24 cellular contexts compared by ENCODE assay signal in the genomic region with DNA sequence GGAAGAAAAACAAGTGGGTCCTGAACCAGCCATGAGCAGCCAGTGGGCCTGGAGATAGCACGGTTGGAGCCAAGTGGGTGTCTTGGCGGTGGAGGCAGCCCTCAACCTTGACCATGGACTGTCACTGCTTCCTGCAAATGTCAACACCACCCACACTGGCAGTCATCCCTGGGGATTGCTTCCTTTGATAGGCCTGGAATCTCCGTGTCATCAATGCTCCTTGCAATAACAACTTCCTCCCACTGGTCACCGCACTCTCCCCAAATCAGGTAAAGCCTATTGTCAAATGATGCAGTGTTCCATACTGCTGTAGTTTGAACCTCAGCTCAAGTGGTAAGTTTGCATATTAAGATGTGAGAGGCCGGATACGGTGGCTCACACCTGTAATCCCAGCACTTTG.
DNase-seq lines count a peak whose midpoint lies in the region; ATAC-seq, FAIRE-seq and TF ChIP-seq lines count a peak whose summit lies in the region.
"Had no signal": no experiment of that assay in that cellular context is flagged by ENCODE, and none has a peak within 500 bp of the region (broad histone marks: within the 10 kb centered on the region; RNA-seq: fewer than 3 reads in every experiment).

No MANE protein-coding gene starts in this region.

- H3K9ac ChIP-seq in H1 (replicated peaks in 1 of 4; ENCODE audit: extremely low read depth in 1 of 4, low read depth in 3 of 4, low read length in 3 of 4): no peak overlapping the region
- H3K9ac ChIP-seq: BLaER1 treated with 17β-estradiol and CSF1 and Interleukin-3, amounts not matched to agents 10 nM and 100 nM had no signal

- intact Hi-C loops in aorta (cut with DNase I): no loop called here

- H2AK5ac ChIP-seq in H1 (ENCODE audit: low read depth, low read length): no peak overlapping the region

- H3K27ac ChIP-seq in H1 (ENCODE audit: low read depth, low read length) (no peak overlapping the region), osteoblast (ENCODE audit: low read depth, low read length) (no peak overlapping the region), aorta (ENCODE audit: low read depth in 1 of 2, low read length in 2 of 2) (no peak overlapping the region)
- H3K27ac ChIP-seq: BLaER1 treated with 17β-estradiol and CSF1 and Interleukin-3, amounts not matched to agents 10 nM and 100 nM; PC-9; SK-N-MC had no signal

- CTCF ChIA-PET in H1 (lab: Charles Lee; ENCODE audit: partially characterized antibody): interaction anchor here (0.9 to 4.7 kb wide), 9 partner anchors 9 to 241 kb away, joined by 3 to 29 read pairs (median 3); no protein-coding TSS in a partner anchor

- no peak overlapping the region for H2BK15ac ChIP-seq in H1 (ENCODE audit: low read length)

- no peak overlapping the region for H3K4me2 ChIP-seq in H1 (ENCODE audit: insufficient read depth in 1 of 2, low read depth in 2 of 2, low read length in 2 of 2)
- no peak overlapping the region for H3K4me2 ChIP-seq in osteoblast (ENCODE audit: insufficient read depth, low read length)
- H3K4me2 ChIP-seq: BLaER1 treated with 17β-estradiol and CSF1 and Interleukin-3, amounts not matched to agents 10 nM and 100 nM; PC-9 had no signal

- H3K79me2 ChIP-seq in H1 (ENCODE audit: control insufficient read depth in 1 of 2, insufficient read depth in 2 of 2, low read length in 2 of 2) (no peaks in the 10 kb centered on the region), osteoblast (ENCODE audit: insufficient read depth, low read length) (no peaks in the 10 kb centered on the region)

- H2BK20ac ChIP-seq in H1 (ENCODE audit: low read length): no peak overlapping the region

- no peak overlapping the region for H4K91ac ChIP-seq in H1 (replicated peaks; ENCODE audit: insufficient read length, low read length)

- no peak for TF ChIP-seq EP300 in H1 (IDR thresholded peaks at IDR 0.05; ENCODE audit: borderline replicate concordance in 1 of 2, low read depth in 2 of 2, low read length in 2 of 2)

- TF ChIP-seq CTCF in LNCaP clone FGC (IDR thresholded peaks at IDR 0.05; ENCODE audit: control insufficient read depth, extremely low read depth, insufficient read depth): 0 out of 2 replicates have a peak, but pooled peaks have one; percentile 4
- TF ChIP-seq CTCF in H1 (IDR thresholded peaks at IDR 0.05; ENCODE audit: control extremely low read depth in 1 of 3, insufficient read depth in 1 of 3, low read depth in 1 of 3, low read length in 3 of 3): peak in 2 of 3 experiments; percentile 22 to 43; a peak in 2 of 4 replicates
- TF ChIP-seq CTCF in osteoblast (IDR thresholded peaks at IDR 0.05; ENCODE audit: extremely low read depth, low read depth, low read length): no peak

- peak; percentile 41 to 61; a peak in 3 of 4 replicates for TF ChIP-seq RAD21 in H1 (IDR thresholded peaks at IDR 0.05 in 1 of 2, conservative IDR thresholded peaks at IDR 0.05 in 1 of 2; ENCODE audit: low read depth in 2 of 2, low read length in 2 of 2)

- H3K9me3 ChIP-seq in H1 (ENCODE audit: insufficient read depth in 2 of 2, low read depth in 1 of 2, low read length in 1 of 2): no peaks in the 10 kb centered on the region
- no peaks in the 10 kb centered on the region for H3K9me3 ChIP-seq in osteoblast (ENCODE audit: low read depth, low read length)
- H3K9me3 ChIP-seq in aorta (ENCODE audit: control insufficient read depth, low read length): no peaks in the 10 kb centered on the region

- no peaks in the 10 kb centered on the region for H4K20me1 ChIP-seq in H1 (replicated peaks in 1 of 2; ENCODE audit: control insufficient read depth in 1 of 2, insufficient read depth in 2 of 2, low read length in 2 of 2)
- no peaks in the 10 kb centered on the region for H4K20me1 ChIP-seq in osteoblast (ENCODE audit: insufficient read depth, low read length)
- H4K20me1 ChIP-seq: BLaER1 treated with 17β-estradiol and CSF1 and Interleukin-3, amounts not matched to agents 10 nM and 100 nM had no signal

- no peak overlapping the region for H3K18ac ChIP-seq in H1 (ENCODE audit: extremely low read depth, low read length)

- no peak overlapping the region for H2BK120ac ChIP-seq in H1 (replicated peaks; ENCODE audit: low read depth, low read length)

- H3K4ac ChIP-seq in H1 (replicated peaks; ENCODE audit: insufficient read length, low read depth, low read length): no peak overlapping the region

- H2BK5ac ChIP-seq in H1 (ENCODE audit: low read depth, low read length): no peak overlapping the region

- no peak overlapping the region for H2BK12ac ChIP-seq in H1 (ENCODE audit: low read depth, low read length)

- H3K4me3 ChIP-seq in LNCaP clone FGC (ENCODE audit: low read depth, low read length) (no peak overlapping the region), H1 (ENCODE audit: extremely low read depth in 1 of 4, insufficient read depth in 2 of 4, low read depth in 3 of 4, low read length in 4 of 4) (no peak overlapping the region), osteoblast (ENCODE audit: insufficient read depth, low read length) (no peak overlapping the region), aorta (ENCODE audit: low read length in 2 of 2) (no peak overlapping the region)
- H3K4me3 ChIP-seq: BLaER1 treated with 17β-estradiol and CSF1 and Interleukin-3, amounts not matched to agents 10 nM and 100 nM; PC-9; SK-N-MC had no signal

- H3K23me2 ChIP-seq in H1 (ENCODE audit: low read depth, low read length): no peaks in the 10 kb centered on the region

- FAIRE-seq in H1 (lab: Jason Lieb, UNC) (no peak), HTR-8/SVneo (lab: Jason Lieb, UNC) (no peak)
- FAIRE-seq: G401.6, GM12892 had no signal

- no peak overlapping the region for H3K14ac ChIP-seq in H1 (ENCODE audit: insufficient read length)

- H3K79me1 ChIP-seq in H1 (ENCODE audit: low read depth, low read length): no peaks in the 10 kb centered on the region

- H2AFZ ChIP-seq in H1 (ENCODE audit: low read length) (no peak overlapping the region), osteoblast (ENCODE audit: low read length) (no peak overlapping the region)
- H2AFZ ChIP-seq: PC-9 had no signal

- WGBS in H1 (ENCODE audit: extremely low coverage in 1 of 2, insufficient coverage in 1 of 2, insufficient read length in 1 of 2, insufficient replicate concordance in 2 of 2, low coverage in 1 of 2, low lambda C conversion rate in 2 of 2, missing lambda C conversion rate in 1 of 2), 2 experiments: 80% methylated on average over 6 of the region's 6 CpGs; no CpG with 5 or more reads in 1 of the 2 experiments
- WGBS in aorta, 2 donors: 82 to 86% methylated on average over 6 of the region's 6 CpGs

- no peak overlapping the region for H4K5ac ChIP-seq in H1 (ENCODE audit: insufficient read length, low read depth, low read length)

- no peaks in the 10 kb centered on the region for H3K27me3 ChIP-seq in H1 (replicated peaks in 1 of 4; ENCODE audit: control insufficient read depth in 3 of 4, extremely low read depth in 1 of 4, insufficient read depth in 3 of 4, low read length in 3 of 4)
- no peaks in the 10 kb centered on the region for H3K27me3 ChIP-seq in osteoblast (ENCODE audit: insufficient read depth, low read length)
- H3K27me3 ChIP-seq in aorta (ENCODE audit: control insufficient read depth in 1 of 2, insufficient read depth in 2 of 2, low read length in 1 of 2): no peaks in the 10 kb centered on the region
- H3K27me3 ChIP-seq: BLaER1 treated with 17β-estradiol and CSF1 and Interleukin-3, amounts not matched to agents 10 nM and 100 nM had no signal

- H3K56ac ChIP-seq in H1 (replicated peaks; ENCODE audit: insufficient read length, low read depth, low read length): no peak overlapping the region

- ATAC-seq in aorta (ENCODE audit: low FRiP score): no peak

- no peak overlapping the region for H4K8ac ChIP-seq in H1 (ENCODE audit: extremely low read depth, insufficient read depth, low read length)

- H3K36me3 ChIP-seq in H1 (ENCODE audit: control insufficient read depth in 2 of 4, insufficient read depth in 4 of 4, low read length in 3 of 4) (no peaks in the 10 kb centered on the region), osteoblast (ENCODE audit: insufficient read depth, low read length) (no peaks in the 10 kb centered on the region), aorta (ENCODE audit: control insufficient read depth in 1 of 2, insufficient read depth in 2 of 2, low read length in 1 of 2) (no peaks in the 10 kb centered on the region)
- H3K36me3 ChIP-seq: BLaER1 treated with 17β-estradiol and CSF1 and Interleukin-3, amounts not matched to agents 10 nM and 100 nM had no signal

- peak; percentile 79 for DNase-seq in DMS53 (lab: John Stamatoyannopoulos, UW)
- DNase-seq in DMS53 treated with DMSO at 0.1 percent for 48 hours (lab: John Stamatoyannopoulos, UW; ENCODE audit: unreplicated experiment): no peak
- DNase-seq in LNCaP clone FGC (ENCODE audit: low read depth): no peak
- peak in 1 of 2 experiments; percentile 36 for DNase-seq in H1 (ENCODE audit: low read depth in 1 of 2, low spot score in 2 of 2)
- peak; percentile 21 for DNase-seq in osteoblast (ENCODE audit: insufficient read length, low spot score, missing footprints)
- DNase-seq in NCI-H2196 (lab: John Stamatoyannopoulos, UW; ENCODE audit: unreplicated experiment): no peak
- DNase-seq in aorta: no peak
- DNase-seq in HTR-8/SVneo (ENCODE audit: insufficient read length, low spot score): no peak
- DNase-seq: 8988T; CD4-positive, alpha-beta memory T cell; Kasumi-1; MM.1S; NCI-H1048; NCI-H1417 treated with DMSO at 0.1 percent for 48 hours; NCI-H187; NCI-H524 treated with DMSO at 0.1 percent for 48 hours; PC-9; RPMI8226; SHP77; T-helper 2 cell had no signal

- H3K23ac ChIP-seq in H1 (ENCODE audit: insufficient read length): no peak overlapping the region

- POLR2A ChIA-PET in H1 (lab: Charles Lee; ENCODE audit: partially characterized antibody): no interaction called here

- no peak for TF ChIP-seq POLR2A in H1 (IDR thresholded peaks at IDR 0.05; ENCODE audit: control extremely low read depth in 1 of 2, low read depth in 2 of 2, low read length in 2 of 2)

- H3K4me1 ChIP-seq in H1 (replicated peaks in 1 of 4; ENCODE audit: control insufficient read depth in 3 of 4, insufficient read depth in 4 of 4, low read length in 3 of 4) (peaks cover 0 to 3% (median 0%) of the 10 kb centered on the region in 4 experiments; a peak in 2 of 7 replicates), osteoblast (ENCODE audit: insufficient read depth, low read length) (no peaks in the 10 kb centered on the region), aorta (ENCODE audit: control insufficient read depth in 1 of 2, insufficient read depth in 2 of 2, low read length in 2 of 2) (no peaks in the 10 kb centered on the region)
- H3K4me1 ChIP-seq: BLaER1 treated with 17β-estradiol and CSF1 and Interleukin-3, amounts not matched to agents 10 nM and 100 nM had no signal

TF ChIP-seq in H1, 55 proteins besides CTCF, POLR2A, EP300 and RAD21 (continues in another document):
- no peak for TF ChIP-seq POU5F1 (IDR thresholded peaks at IDR 0.05; ENCODE audit: low read depth, low read length)
- no peak for TF ChIP-seq RBBP5 (IDR thresholded peaks at IDR 0.05; ENCODE audit: borderline replicate concordance, low read depth, low read length)
- no peak for TF ChIP-seq GABPA (IDR thresholded peaks at IDR 0.05; ENCODE audit: borderline replicate concordance, insufficient read depth, low read length)
- no peak for TF ChIP-seq ASH2L (IDR thresholded peaks at IDR 0.05; ENCODE audit: low read length)
- TF ChIP-seq PHF8 (conservative IDR thresholded peaks at IDR 0.05; ENCODE audit: low read depth, low read length): no peak

Comparison
In these comparisons a context has a peak if more than half of its experiments do, and no peak if none do; other contexts are left out.
1. DNase-seq: peak in DMS53 (single experiment) and osteoblast (single experiment); none in DMS53 treated with DMSO at 0.1 percent for 48 hours (single experiment), LNCaP clone FGC (single experiment), NCI-H2196 (single experiment), aorta (0 of 2) and HTR-8/SVneo (single experiment).